ENCODE assay signal across 8 cellular contexts in genomic region chr11:59141673-59142460, GRCh38. TPM values are rescaled to one million over a fixed set of nuclear protein-coding genes. Genes with fewer than 3 reads are reported as not detected.
DNase-seq lines count a peak whose midpoint lies in the region; ATAC-seq and TF ChIP-seq lines count a peak whose summit lies in the region.

No MANE protein-coding gene starts in this region.

- H3K27me3 Mint-ChIP-seq in effector memory CD8-positive, alpha-beta T cell: no peaks in the 10 kb centered on the region
- H3K27me3 Mint-ChIP-seq in nephron progenitor cell (ENCODE audit: low read depth, poor library complexity): peaks cover 75% of the 10 kb centered on the region

- H3K9ac ChIP-seq in NT2/D1 (ENCODE audit: insufficient read length, low read depth): peak overlapping the region; percentile 67

- H3K27me3 ChIP-seq in cardiac muscle cell (peaks cover 57% of the 10 kb centered on the region), NT2/D1 (ENCODE audit: insufficient read depth, insufficient read length) (peaks cover 49% of the 10 kb centered on the region)

- no peak for ATAC-seq in left cardiac atrium
- no peak for ATAC-seq in effector memory CD8-positive, alpha-beta T cell (replicated peaks)
- ATAC-seq in HG03442 (IDR thresholded peaks at IDR 0.05; ENCODE audit: unreplicated experiment): no peak
- no peak for ATAC-seq in GM19328 (IDR thresholded peaks at IDR 0.05; ENCODE audit: unreplicated experiment)

- peaks cover 39 to 52% of the 10 kb centered on the region in 2 donors for H3K4me1 Mint-ChIP-seq in effector memory CD8-positive, alpha-beta T cell (ENCODE audit: low read depth in 2 of 2)
- peaks cover 32% of the 10 kb centered on the region for H3K4me1 Mint-ChIP-seq in nephron progenitor cell

- TF ChIP-seq CTCF in cardiac muscle cell (IDR thresholded peaks at IDR 0.05; ENCODE audit: low read depth, low read length): no peak
- TF ChIP-seq CTCF in nephron progenitor cell (IDR thresholded peaks at IDR 0.05): no peak

- no peaks in the 10 kb centered on the region for H3K9me3 ChIP-seq in cardiac muscle cell (ENCODE audit: low read depth)
- peaks cover 9% of the 10 kb centered on the region; the same call in 1 of the 2 replicates for H3K9me3 ChIP-seq in NT2/D1 (ENCODE audit: insufficient read depth, low read length)

- no peaks in the 10 kb centered on the region for H3K9me3 Mint-ChIP-seq in effector memory CD8-positive, alpha-beta T cell
- peaks cover 10% of the 10 kb centered on the region for H3K9me3 Mint-ChIP-seq in nephron progenitor cell

- intact Hi-C loops in left cardiac atrium (cut with DNase I): loop anchor here in 1 of 2 donors (10.0 kb wide), 1 partner anchor 557 kb away; no protein-coding TSS in a partner anchor

- peak overlapping the region; percentile 97 to 98 for H3K27ac Mint-ChIP-seq in effector memory CD8-positive, alpha-beta T cell
- H3K27ac Mint-ChIP-seq in nephron progenitor cell: no peak overlapping the region

- H3K36me3 Mint-ChIP-seq in effector memory CD8-positive, alpha-beta T cell (ENCODE audit: insufficient read depth): peaks cover 41% of the 10 kb centered on the region
- H3K36me3 Mint-ChIP-seq in nephron progenitor cell (ENCODE audit: low read depth): no peaks in the 10 kb centered on the region

- no peaks in the 10 kb centered on the region for H3K4me1 ChIP-seq in cardiac muscle cell (ENCODE audit: low read depth)
- no peaks in the 10 kb centered on the region for H3K4me1 ChIP-seq in NT2/D1 (ENCODE audit: insufficient read depth, insufficient read length)

- H3K27ac ChIP-seq in cardiac muscle cell: no peak overlapping the region

- DNase-seq in cardiac muscle cell (ENCODE audit: low read depth in 1 of 2, low spot score in 1 of 2) (peak in 1 of 2 donors; percentile 11), left cardiac atrium (no peak), NT2/D1 (ENCODE audit: low read depth, low spot score) (no peak), nephron progenitor cell (no peak), NCI-H2107 treated with DMSO at 0.1 percent for 48 hours (lab: John Stamatoyannopoulos, UW; ENCODE audit: unreplicated experiment) (no peak)
- no peak for DNase-seq in effector memory CD8-positive, alpha-beta T cell

- no peaks in the 10 kb centered on the region for H3K36me3 ChIP-seq in cardiac muscle cell
- H3K36me3 ChIP-seq in NT2/D1 (ENCODE audit: insufficient read depth, insufficient read length, low read length): no peaks in the 10 kb centered on the region

- H3K4me3 ChIP-seq in cardiac muscle cell (peak overlapping the region; percentile 53), NT2/D1 (ENCODE audit: insufficient read length, low read depth) (peak overlapping the region; percentile 66)

- peak overlapping the region; percentile 95 to 96 for H3K4me3 Mint-ChIP-seq in effector memory CD8-positive, alpha-beta T cell
- H3K4me3 Mint-ChIP-seq in nephron progenitor cell: peak overlapping the region; percentile 87

RNA-seq across cellular contexts. Expression of gene FAM111A, which starts 0.8 kb away (rescaled TPM):
- total RNA-seq in cardiac muscle cell (1.7 and 6.5 TPM in 2 replicates), left cardiac atrium (10 to 100 TPM in 1 of 2 donors, 1 to 10 TPM in 1; 7.8 to 14.6 TPM)
- polyA plus RNA-seq in cardiac muscle cell: 1.5 and 5.3 TPM in 2 replicates

RNA-seq across cellular contexts. Expression of gene DTX4, which starts 30.1 kb away (rescaled TPM):
- total RNA-seq in cardiac muscle cell (2.7 and 3.1 TPM in 2 replicates), left cardiac atrium (1 to 10 TPM; 3.6 to 5.0 TPM)
- 1.1 and 1.8 TPM in 2 replicates for polyA plus RNA-seq in cardiac muscle cell

RNA-seq across cellular contexts. Expression of gene FAM111B, which starts 34.8 kb away (rescaled TPM):
- total RNA-seq in cardiac muscle cell (1.8 and 2.6 TPM in 2 replicates), left cardiac atrium (1 to 10 TPM in 1 of 2 donors, under 1 TPM in 1; 0.92 to 2.9 TPM)
- 0.44 and 3.5 TPM in 2 replicates for polyA plus RNA-seq in cardiac muscle cell

RNA-seq across cellular contexts. Expression of gene GLYATL1B, which starts 55.8 kb away (rescaled TPM):
- total RNA-seq in cardiac muscle cell: not detected in 2 replicates
- not detected in 2 replicates for polyA plus RNA-seq in cardiac muscle cell
- not detected for total RNA-seq in left cardiac atrium
